8 cellular contexts compared by ENCODE assay signal in genomic region chrX:13747836-13748235, GRCh38. TPM values are rescaled to one million over a fixed set of nuclear protein-coding genes. Genes with fewer than 3 reads are reported as not detected.
A peak's percentile ranks its signal among the peaks of the same experiment; 100 is the strongest.
DNase-seq lines count a peak whose midpoint lies in the region; ATAC-seq and TF ChIP-seq lines count a peak whose summit lies in the region.

No MANE protein-coding gene starts in this region.

- intact Hi-C loops in transverse colon (cut with DNase I; ENCODE audit: low total_unique reads), result no loop called here

- CTCF ChIA-PET in activated CD8-positive, alpha-beta T cell treated with anti-CD3 and anti-CD28 coated beads, Interleukin-2, amount 10 ng/mL, durations not matched to agents 7 days and 5 days (lab: Charles Lee), result interaction anchor here (0.9 to 1.3 kb wide), 3 partner anchors 11 to 12 kb away, joined by 3 to 4 read pairs (median 3); no protein-coding TSS in a partner anchor

- H3K36me3 ChIP-seq in right atrium auricular region (peaks cover 17% of the 10 kb centered on the region), transverse colon (no peaks in the 10 kb centered on the region)

- TF ChIP-seq CTCF in right atrium auricular region (IDR thresholded peaks at IDR 0.05) (peak; percentile 30 to 33), transverse colon (IDR thresholded peaks at IDR 0.05) (peak; percentile 38 to 50 (median 46))

- in situ Hi-C loops in transverse colon (cut with MboI; ENCODE audit: low pct_ligation_motif_present in 1 of 4, low pct_unique_long_range_greater_than_20kb in 1 of 4, low sequenced_read_pairs in 3 of 4), result loop anchor here in 1 of 4 donors (5.0 to 25.0 kb wide), 2 partner anchors 86 to 289 kb away; partner anchors contain the start of gene GEMIN8

- H3K4me1 ChIP-seq in right atrium auricular region, result no peaks in the 10 kb centered on the region
- no peaks in the 10 kb centered on the region for H3K4me1 ChIP-seq in transverse colon

- TF ChIP-seq POLR2A in transverse colon (IDR thresholded peaks at IDR 0.05), result no peak

- TF ChIP-seq EP300 in transverse colon (IDR thresholded peaks at IDR 0.05; ENCODE audit: low read depth), result no peak

- H3K27ac Mint-ChIP-seq in activated CD8-positive, alpha-beta T cell treated with anti-CD3 and anti-CD28 coated beads, Interleukin-2, amount 10 ng/mL, durations not matched to agents 7 days and 5 days, result no peak overlapping the region

- peak; percentile 4 for DNase-seq in SIG-M5 treated with dmso at 0.1 percent for 504 hours (lab: John Stamatoyannopoulos, UW; ENCODE audit: unreplicated experiment)
- no peak for DNase-seq in SIG-M5 (lab: John Stamatoyannopoulos, UW)
- peak; percentile 39 to 49 for DNase-seq in Kasumi-1 (lab: John Stamatoyannopoulos, UW)
- DNase-seq in activated CD8-positive, alpha-beta T cell treated with anti-CD3 and anti-CD28 coated beads, Interleukin-2, amount 10 ng/mL, durations not matched to agents 7 days and 5 days, result peak; percentile 38
- DNase-seq in right atrium auricular region (ENCODE audit: low spot score), result no peak
- peak; percentile 57 for DNase-seq in transverse colon

- H3K4me1 Mint-ChIP-seq in activated CD8-positive, alpha-beta T cell treated with anti-CD3 and anti-CD28 coated beads, Interleukin-2, amount 10 ng/mL, durations not matched to agents 7 days and 5 days (ENCODE audit: low read depth), result peaks cover 24% of the 10 kb centered on the region

- H3K27ac ChIP-seq in right atrium auricular region (no peak overlapping the region), transverse colon (peak overlapping the region in 1 of 4 donors; percentile 24)

- H3K4me3 Mint-ChIP-seq in activated CD8-positive, alpha-beta T cell treated with anti-CD3 and anti-CD28 coated beads, Interleukin-2, amount 10 ng/mL, durations not matched to agents 7 days and 5 days, result no peak overlapping the region

- ATAC-seq in activated CD8-positive, alpha-beta T cell treated with anti-CD3 and anti-CD28 coated beads, Interleukin-2, amount 10 ng/mL, durations not matched to agents 7 days and 5 days, result no peak
- ATAC-seq in GM21526 (IDR thresholded peaks at IDR 0.05; ENCODE audit: low FRiP score, unreplicated experiment), result no peak
- no peak for ATAC-seq in GM18498 (IDR thresholded peaks at IDR 0.05; ENCODE audit: unreplicated experiment)

- H3K27me3 Mint-ChIP-seq in activated CD8-positive, alpha-beta T cell treated with anti-CD3 and anti-CD28 coated beads, Interleukin-2, amount 10 ng/mL, durations not matched to agents 7 days and 5 days (ENCODE audit: low read depth), result no peaks in the 10 kb centered on the region

- H3K9me3 ChIP-seq in right atrium auricular region, result no peaks in the 10 kb centered on the region
- H3K9me3 ChIP-seq in transverse colon, result no peaks in the 10 kb centered on the region

- peaks cover 46% of the 10 kb centered on the region for H3K36me3 Mint-ChIP-seq in activated CD8-positive, alpha-beta T cell treated with anti-CD3 and anti-CD28 coated beads, Interleukin-2, amount 10 ng/mL, durations not matched to agents 7 days and 5 days (ENCODE audit: low read depth)

- no peak overlapping the region for H3K4me3 ChIP-seq in right atrium auricular region
- no peak overlapping the region for H3K4me3 ChIP-seq in transverse colon

- H3K9me3 Mint-ChIP-seq in activated CD8-positive, alpha-beta T cell treated with anti-CD3 and anti-CD28 coated beads, Interleukin-2, amount 10 ng/mL, durations not matched to agents 7 days and 5 days (ENCODE audit: insufficient read depth), result no peaks in the 10 kb centered on the region

- no peaks in the 10 kb centered on the region for H3K27me3 ChIP-seq in right atrium auricular region
- no peaks in the 10 kb centered on the region for H3K27me3 ChIP-seq in transverse colon

- WGBS in transverse colon (ENCODE audit: low coverage in 1 of 2), 2 donors, result 22% methylated on average over 2 of the region's 2 CpGs; no CpG with 5 or more reads in 1 of the 2 donors

- POLR2A ChIA-PET in activated CD8-positive, alpha-beta T cell treated with anti-CD3 and anti-CD28 coated beads, Interleukin-2, amount 10 ng/mL, durations not matched to agents 7 days and 5 days (lab: Charles Lee), result interaction anchor here (0.6 kb wide), 1 partner anchor 13 kb away, joined by 3 read pairs; no protein-coding TSS in a partner anchor

RNA-seq across cellular contexts. Expression of gene OFD1, which starts 13.3 kb away (rescaled TPM):
- total RNA-seq in activated CD8-positive, alpha-beta T cell treated with anti-CD3 and anti-CD28 coated beads, Interleukin-2, amount 10 ng/mL, durations not matched to agents 7 days and 5 days, result 10 to 100 TPM; 29.6 to 30.4 TPM
- total RNA-seq in right atrium auricular region (1 to 10 TPM; 7.7 to 8.1 TPM), transverse colon (100 to 1,000 TPM in 1 of 4 donors, 10 to 100 TPM in 3; 27.2 to 184 (median 62.8) TPM)

RNA-seq across cellular contexts. Expression of gene TRAPPC2, which starts 13.4 kb away (rescaled TPM):
- total RNA-seq in activated CD8-positive, alpha-beta T cell treated with anti-CD3 and anti-CD28 coated beads, Interleukin-2, amount 10 ng/mL, durations not matched to agents 7 days and 5 days, result 10 to 100 TPM; 21.6 to 23.2 TPM
- 1 to 10 TPM; 6.6 to 7.6 TPM for total RNA-seq in right atrium auricular region
- 10 to 100 TPM; 14.2 to 25.9 (median 15.1) TPM for total RNA-seq in transverse colon

RNA-seq across cellular contexts. Expression of gene RAB9A, which starts 58.9 kb away (rescaled TPM):
- 10 to 100 TPM; 10.6 to 11.2 TPM for total RNA-seq in activated CD8-positive, alpha-beta T cell treated with anti-CD3 and anti-CD28 coated beads, Interleukin-2, amount 10 ng/mL, durations not matched to agents 7 days and 5 days
- total RNA-seq in right atrium auricular region (10 to 100 TPM; 25.6 to 26.1 TPM), transverse colon (10 to 100 TPM in 2 of 4 donors, 1 to 10 TPM in 2; 4.8 to 34.7 (median 17.0) TPM)

Comparison
In these comparisons a context has a peak if more than half of its experiments do, and no peak if none do; other contexts are left out.
1. DNase-seq: peak in SIG-M5 treated with dmso at 0.1 percent for 504 hours (single experiment), Kasumi-1 (2 of 2), activated CD8-positive, alpha-beta T cell treated with anti-CD3 and anti-CD28 coated beads, Interleukin-2, amount 10 ng/mL, durations not matched to agents 7 days and 5 days (single experiment) and transverse colon (single experiment); none in SIG-M5 (single experiment) and right atrium auricular region (single experiment).